ENCODE assay signal across 1 cellular context in genomic region chrX:71669947-71670346, GRCh38.
A peak's percentile ranks its signal among the peaks of the same experiment; 100 is the strongest.
TF ChIP-seq lines count a peak whose summit lies in the region.

No MANE protein-coding gene starts in this region.

TF ChIP-seq in HepG2, 621 proteins besides CTCF, POLR2A, EP300 and RAD21:
- TF ChIP-seq STAG1 (CRISPR knock-in tag; IDR thresholded peaks at IDR 0.05) = peak; percentile 72
